ENCODE assay signal across 11 cellular contexts in genomic region chr9:92771309-92771708, GRCh38.
"Had no signal": no experiment of that assay in that cellular context is flagged by ENCODE, and none has a peak within 500 bp of the region (broad histone marks: within the 10 kb centered on the region; RNA-seq: fewer than 3 reads in every experiment).

No MANE protein-coding gene starts in this region.

- H3K4me1 ChIP-seq: breast epithelium, tibial artery had no signal

- ATAC-seq: gastrocnemius medialis, SK-N-SH treated with all-trans-retinoic acid at 6 μM for 48 hours had no signal

- H3K27me3 ChIP-seq: breast epithelium, gastrocnemius medialis, heart right ventricle, tibial artery had no signal

- H3K9me3 ChIP-seq: breast epithelium, gastrocnemius medialis, heart right ventricle, tibial artery had no signal

- H3K4me3 Mint-ChIP-seq: T-helper 1 cell treated with Interleukin-12 subunit alpha and Interleukin-12 subunit beta and Interleukin-4 antibody, amounts not matched to agents 30 μg/mL and 1 μg/mL, for 36 hours had no signal

- H3K4me3 ChIP-seq: breast epithelium, gastrocnemius medialis, heart right ventricle, tibial artery had no signal

- H3K27ac ChIP-seq: gastrocnemius medialis, tibial artery had no signal

- H3K9me3 Mint-ChIP-seq: T-helper 1 cell treated with Interleukin-12 subunit alpha and Interleukin-12 subunit beta and Interleukin-4 antibody, amounts not matched to agents 30 μg/mL and 1 μg/mL, for 36 hours had no signal

- DNase-seq: activated CD4-positive, CD25-positive, alpha-beta regulatory T cell; activated gamma-delta T cell treated with Interleukin-2 at 50 U/mL for 16 hours; activated T-cell treated with anti-CD3 and anti-CD28 coated beads, Interleukin-2, amount 50 U/mL, for 48 hours; aorta; gastrocnemius medialis; heart right ventricle; posterior cingulate gyrus; tibial artery had no signal

- H3K36me3 ChIP-seq: breast epithelium, gastrocnemius medialis, heart right ventricle, tibial artery had no signal

- H3K27ac Mint-ChIP-seq: T-helper 1 cell treated with Interleukin-12 subunit alpha and Interleukin-12 subunit beta and Interleukin-4 antibody, amounts not matched to agents 30 μg/mL and 1 μg/mL, for 36 hours had no signal
